Comparison of ENCODE assay signal across 9 cellular contexts in the genomic region with DNA sequence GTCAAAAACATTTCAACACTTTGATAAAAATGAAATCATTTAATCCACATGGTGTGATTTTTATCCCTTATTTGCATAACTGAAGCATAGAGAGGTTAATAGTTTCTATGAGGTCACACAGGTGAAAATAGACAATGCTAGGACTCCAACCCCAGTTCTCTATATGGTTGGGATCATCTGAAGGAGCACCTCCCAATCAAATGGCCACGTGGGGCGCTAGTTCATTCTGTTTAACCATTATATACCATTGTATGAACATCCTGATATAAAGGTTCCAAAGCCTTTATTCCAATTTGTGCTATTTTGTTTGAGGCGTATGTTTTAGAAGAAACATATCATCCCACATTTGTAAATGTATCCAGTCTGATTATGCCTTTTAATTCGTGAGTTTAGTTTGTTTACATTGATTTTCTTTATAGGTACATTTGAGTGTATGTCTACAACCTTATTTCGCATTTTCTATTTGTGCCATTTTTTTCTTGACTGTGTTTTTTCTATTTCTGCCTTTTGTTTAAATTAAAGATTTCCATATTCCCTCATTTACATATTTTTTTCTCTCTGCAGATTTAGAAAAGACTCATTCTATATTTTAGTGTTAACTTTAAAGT.
DNase-seq lines count a peak whose midpoint lies in the region; ATAC-seq, FAIRE-seq and TF ChIP-seq lines count a peak whose summit lies in the region.
"Had no signal": no experiment of that assay in that cellular context is flagged by ENCODE, and none has a peak within 500 bp of the region (broad histone marks: within the 10 kb centered on the region; RNA-seq: fewer than 3 reads in every experiment).

No MANE protein-coding gene starts in this region.

- no peak for TF ChIP-seq CTCF in lower leg skin (IDR thresholded peaks at IDR 0.05)

- peak; percentile 89 for ATAC-seq in GM19372 (IDR thresholded peaks at IDR 0.05; ENCODE audit: low read depth, unreplicated experiment)
- ATAC-seq in HG03280 (IDR thresholded peaks at IDR 0.05; ENCODE audit: unreplicated experiment), result peak; percentile 63
- no peak for ATAC-seq in activated T-cell treated with anti-CD3 and anti-CD28 coated beads, Interleukin-2, amount 50 U/mL, for 4 hours

- 53 to 57% methylated on average over 5 of the region's 5 CpGs for WGBS in lower leg skin, 2 donors

- peaks cover 11% of the 10 kb centered on the region for H3K9me3 Mint-ChIP-seq in activated T-cell treated with anti-CD3 and anti-CD28 coated beads, Interleukin-2, amount 50 U/mL, for 4 hours

- intact Hi-C loops in lower leg skin (cut with DNase I; ENCODE audit: low total_unique reads), result no loop called here

- no peaks in the 10 kb centered on the region for H3K27me3 Mint-ChIP-seq in activated T-cell treated with anti-CD3 and anti-CD28 coated beads, Interleukin-2, amount 50 U/mL, for 4 hours (ENCODE audit: low read depth)

- TF ChIP-seq POLR2A in lower leg skin (IDR thresholded peaks at IDR 0.05), result no peak

- no peaks in the 10 kb centered on the region for H3K36me3 Mint-ChIP-seq in activated T-cell treated with anti-CD3 and anti-CD28 coated beads, Interleukin-2, amount 50 U/mL, for 4 hours (ENCODE audit: insufficient read depth)

- H3K4me3 ChIP-seq in lower leg skin (ENCODE audit: low read depth, poor library complexity, severe bottlenecking), result no peak overlapping the region
- H3K4me3 ChIP-seq: thyroid gland had no signal

- H3K4me3 Mint-ChIP-seq in activated T-cell treated with anti-CD3 and anti-CD28 coated beads, Interleukin-2, amount 50 U/mL, for 4 hours, result no peak overlapping the region

- peak; percentile 3 for DNase-seq in CMK (ENCODE audit: low read depth)
- DNase-seq in amniotic epithelial cell (ENCODE audit: low read depth), result peak; percentile 7
- no peak for DNase-seq in activated T-cell treated with anti-CD3 and anti-CD28 coated beads, Interleukin-2, amount 50 U/mL, for 4 hours
- no peak for DNase-seq in frontal cortex (ENCODE audit: low spot score in 2 of 2)
- no peak for DNase-seq in lower leg skin (ENCODE audit: low spot score in 2 of 2)
- DNase-seq in NCI-H1417 (lab: John Stamatoyannopoulos, UW), result no peak

- FAIRE-seq in frontal cortex (lab: Jason Lieb, UNC), result no peak

- no peaks in the 10 kb centered on the region for H3K4me1 Mint-ChIP-seq in activated T-cell treated with anti-CD3 and anti-CD28 coated beads, Interleukin-2, amount 50 U/mL, for 4 hours (ENCODE audit: low read depth)

Comparison
In these comparisons a context has a peak if more than half of its experiments do, and no peak if none do; other contexts are left out.
1. DNase-seq: peak in CMK (single experiment) and amniotic epithelial cell (single experiment); none in activated T-cell treated with anti-CD3 and anti-CD28 coated beads, Interleukin-2, amount 50 U/mL, for 4 hours (single experiment), frontal cortex (0 of 2), lower leg skin (0 of 2) and NCI-H1417 (0 of 3).
2. ATAC-seq: peak in GM19372 (single experiment) and HG03280 (single experiment); none in activated T-cell treated with anti-CD3 and anti-CD28 coated beads, Interleukin-2, amount 50 U/mL, for 4 hours (0 of 2).